Comparison of ENCODE assay signal across 10 cellular contexts in the genomic region with DNA sequence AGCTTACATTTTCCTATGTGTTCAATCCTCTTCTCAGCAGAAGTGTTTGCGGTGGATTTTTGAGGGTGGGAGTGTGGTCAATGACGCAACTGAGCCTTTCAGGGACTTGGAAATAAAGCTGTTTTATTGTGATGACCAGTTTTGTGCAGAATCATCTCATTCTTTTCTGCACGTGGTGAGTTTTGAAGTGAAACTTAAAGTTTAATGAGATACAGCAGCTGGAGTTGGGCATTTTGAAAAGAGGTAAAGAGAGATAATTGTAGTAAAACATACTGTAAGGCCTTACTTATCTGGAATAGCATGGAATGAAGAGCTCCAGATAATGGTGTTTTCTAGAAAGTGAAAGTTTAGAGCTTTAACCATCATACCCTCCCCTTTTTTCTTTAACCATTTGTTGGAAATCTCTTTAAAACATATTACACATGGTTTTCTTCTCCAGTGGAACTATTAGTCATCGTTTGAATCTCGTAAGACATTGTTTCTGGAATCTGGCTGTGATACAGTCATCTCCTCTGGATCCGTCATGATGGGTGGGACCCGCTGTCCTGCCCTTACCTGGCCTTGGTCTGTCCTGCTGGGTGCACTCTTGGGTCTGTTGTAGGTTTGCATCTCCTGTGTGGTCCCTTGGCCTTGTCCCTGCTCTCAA. TPM values are rescaled to one million over a fixed set of nuclear protein-coding genes. Genes with fewer than 3 reads are reported as not detected.
A peak's percentile ranks its signal among the peaks of the same experiment; 100 is the strongest.
DNase-seq lines count a peak whose midpoint lies in the region; FAIRE-seq and TF ChIP-seq lines count a peak whose summit lies in the region.
"Had no signal": no experiment of that assay in that cellular context is flagged by ENCODE, and none has a peak within 500 bp of the region (broad histone marks: within the 10 kb centered on the region; RNA-seq: fewer than 3 reads in every experiment).

No MANE protein-coding gene starts in this region.

- peak overlapping the region; percentile 59 for H2AK5ac ChIP-seq in trophoblast cell (ENCODE audit: low read length)

- no peak overlapping the region for H2BK12ac ChIP-seq in trophoblast cell (ENCODE audit: low read length)

- intact Hi-C loops in esophagus squamous epithelium (cut with DNase I), result no loop called here

- H4K91ac ChIP-seq in trophoblast cell (ENCODE audit: low read depth, low read length), result no peak overlapping the region

- H4K12ac ChIP-seq in trophoblast cell (ENCODE audit: low read depth, low read length), result no peak overlapping the region

- H3K9ac ChIP-seq in trophoblast cell (ENCODE audit: low read length), result no peak overlapping the region
- H3K9ac ChIP-seq: KMS-11 had no signal

- no peak overlapping the region for H2BK5ac ChIP-seq in trophoblast cell (ENCODE audit: low read depth, low read length, poor library complexity)

- no peak for FAIRE-seq in GM12892 (lab: Jason Lieb, UNC)

- peak overlapping the region in 3 of 4 donors; percentile 3 to 59 (median 31) for H3K27ac ChIP-seq in esophagus squamous epithelium
- no peak overlapping the region for H3K27ac ChIP-seq in trophoblast cell (ENCODE audit: low read depth, low read length)
- H3K27ac ChIP-seq: KMS-11, right lobe of liver had no signal

- H3K79me1 ChIP-seq in trophoblast cell (ENCODE audit: low read length), result no peaks in the 10 kb centered on the region

- H3K9me3 ChIP-seq in esophagus squamous epithelium (no peaks in the 10 kb centered on the region), trophoblast cell (ENCODE audit: insufficient read depth, low read depth, low read length) (peaks cover 3% of the 10 kb centered on the region)
- H3K9me3 ChIP-seq: right lobe of liver had no signal

- no peak for TF ChIP-seq CTCF in esophagus squamous epithelium (IDR thresholded peaks at IDR 0.05)

- no peak overlapping the region for H2BK120ac ChIP-seq in trophoblast cell (ENCODE audit: insufficient read depth, low read length, poor library complexity)

- no peak overlapping the region for H3K14ac ChIP-seq in trophoblast cell (ENCODE audit: low read length)

- no peak overlapping the region for H4K8ac ChIP-seq in trophoblast cell (ENCODE audit: low read depth, low read length)

- no peak overlapping the region for H3K4ac ChIP-seq in trophoblast cell (ENCODE audit: low read depth, low read length)

- no peak for TF ChIP-seq POLR2A in esophagus squamous epithelium (IDR thresholded peaks at IDR 0.05)
- no peak for TF ChIP-seq POLR2A in GM12892 (IDR thresholded peaks at IDR 0.05; ENCODE audit: low read depth, low read length)

- DNase-seq in Daoy (ENCODE audit: low read depth) (peak; percentile 63), RPMI7951 (ENCODE audit: low read depth) (peak; percentile 63), esophagus squamous epithelium (lab: John Stamatoyannopoulos, UW) (no peak), trophoblast cell (no peak), NCI-H1436 (lab: John Stamatoyannopoulos, UW) (no peak), NCI-H2196 (lab: John Stamatoyannopoulos, UW; ENCODE audit: unreplicated experiment) (no peak), GM12892 (ENCODE audit: insufficient read length) (no peak)
- DNase-seq in activated effector memory CD4-positive, alpha-beta T cell treated with anti-CD3 and anti-CD28 coated beads, Interleukin-2, amount 50 U/mL, for 16 hours, result no peak
- DNase-seq: right lobe of liver had no signal

- H3K27me3 ChIP-seq in esophagus squamous epithelium, result no peaks in the 10 kb centered on the region
- no peaks in the 10 kb centered on the region for H3K27me3 ChIP-seq in trophoblast cell (ENCODE audit: insufficient read depth, low read length)
- H3K27me3 ChIP-seq: right lobe of liver had no signal

- no peak overlapping the region for H3K4me2 ChIP-seq in trophoblast cell (ENCODE audit: low read length)
- H3K4me2 ChIP-seq: KMS-11 had no signal

- H3K4me3 ChIP-seq in esophagus squamous epithelium, result no peak overlapping the region
- no peak overlapping the region for H3K4me3 ChIP-seq in trophoblast cell (ENCODE audit: low read depth, low read length)
- H3K4me3 ChIP-seq: right lobe of liver had no signal

- no peaks in the 10 kb centered on the region for H3K79me2 ChIP-seq in trophoblast cell (ENCODE audit: control insufficient read depth, insufficient read depth, low read length, poor library complexity)

- H3K18ac ChIP-seq in trophoblast cell (ENCODE audit: low read length), result peak overlapping the region; percentile 23

- H2AFZ ChIP-seq in trophoblast cell (ENCODE audit: insufficient read depth, low read length, poor library complexity), result no peak overlapping the region

- H3K4me1 ChIP-seq in esophagus squamous epithelium, result peaks cover 0 to 23% (median 9%) of the 10 kb centered on the region in 3 donors
- H3K4me1 ChIP-seq in trophoblast cell (ENCODE audit: control insufficient read depth in 1 of 2, insufficient read depth in 2 of 2, low read length in 2 of 2), result peaks cover 0 to 2% of the 10 kb centered on the region in 2 experiments
- H3K4me1 ChIP-seq: right lobe of liver had no signal

- WGBS in esophagus squamous epithelium, 2 donors, result 46 to 62% methylated on average over 7 of the region's 7 CpGs
- no CpG with 5 or more reads among the region's 7 CpGs for WGBS in trophoblast cell (ENCODE audit: extremely low coverage, insufficient coverage, insufficient read length)

- no peak overlapping the region for H3K23ac ChIP-seq in trophoblast cell (ENCODE audit: low read length)

- H3K36me3 ChIP-seq in esophagus squamous epithelium (no peaks in the 10 kb centered on the region), trophoblast cell (ENCODE audit: control insufficient read depth in 1 of 2, insufficient read depth in 2 of 2, low read length in 2 of 2) (no peaks in the 10 kb centered on the region)
- H3K36me3 ChIP-seq: right lobe of liver had no signal

RNA-seq across cellular contexts. Expression of gene UST, which starts 29.6 kb away (rescaled TPM):
- 12.1 and 13.6 TPM in 2 replicates for total RNA-seq in Daoy (2014; rRNA removed; shearing (Covaris generic))
- total RNA-seq in RPMI7951 (2014; rRNA removed; shearing (Covaris generic)), result 5.7 and 6.8 TPM in 2 replicates
- total RNA-seq in esophagus squamous epithelium, result 10 to 100 TPM in 1 of 4 donors, 1 to 10 TPM in 3; 2.9 to 12.0 (median 5.7) TPM
- 13.0 and 14.0 TPM in 2 replicates for polyA plus RNA-seq in trophoblast cell (2013)
- 4.7 TPM for polyA plus RNA-seq in GM12892 (2012; ENCODE audit: missing spikeins)

Comparison
In these comparisons a context has a peak if more than half of its experiments do, and no peak if none do; other contexts are left out.
1. DNase-seq: peak in Daoy (single experiment) and RPMI7951 (single experiment); none in esophagus squamous epithelium (single experiment), trophoblast cell (0 of 2), NCI-H1436 (single experiment), NCI-H2196 (single experiment), activated effector memory CD4-positive, alpha-beta T cell treated with anti-CD3 and anti-CD28 coated beads, Interleukin-2, amount 50 U/mL, for 16 hours (single experiment) and GM12892 (single experiment).